In genomic region chr6:94196891-94197290, GRCh38 we compare ENCODE assay signal across 22 cellular contexts.
"Had no signal": no experiment of that assay in that cellular context is flagged by ENCODE, and none has a peak within 500 bp of the region (broad histone marks: within the 10 kb centered on the region; RNA-seq: fewer than 3 reads in every experiment).

No MANE protein-coding gene starts in this region.

- H3K4me1 ChIP-seq: foreskin keratinocyte, thyroid gland, upper lobe of right lung had no signal

- H3K9me3 Mint-ChIP-seq: activated CD4-positive, alpha-beta T cell treated with anti-CD3 and anti-CD28 coated beads, Interleukin-2, amount 10 ng/mL, durations not matched to agents 24 days and 14 days; mesothelial cell of epicardium had no signal

- H3K27me3 Mint-ChIP-seq: activated CD4-positive, alpha-beta memory T cell treated with anti-CD3 and anti-CD28 coated beads, Interleukin-2, amount 10 ng/mL, durations not matched to agents 7 days and 5 days; activated CD4-positive, alpha-beta T cell treated with anti-CD3 and anti-CD28 coated beads, Interleukin-2, amount 10 ng/mL, durations not matched to agents 24 days and 14 days; dendritic cell treated with granulocyte-macrophage colony-stimulating factor and Interleukin-4, amounts not matched to agents 40 ng/mL and 50 ng/mL, for 4 days had no signal

- H3K36me3 ChIP-seq: ovary, thyroid gland, upper lobe of right lung had no signal

- H3K4me3 ChIP-seq: ovary, thyroid gland, upper lobe of right lung had no signal

- H3K27ac Mint-ChIP-seq: activated CD4-positive, alpha-beta memory T cell treated with anti-CD3 and anti-CD28 coated beads, Interleukin-2, amount 10 ng/mL, durations not matched to agents 7 days and 5 days; activated CD4-positive, alpha-beta T cell treated with anti-CD3 and anti-CD28 coated beads, Interleukin-2, amount 10 ng/mL, durations not matched to agents 24 days and 14 days; activated naive CD4-positive, alpha-beta T cell treated with anti-CD3 and anti-CD28 coated beads for 36 hours; activated T-cell treated with anti-CD3 and anti-CD28 coated beads, Interleukin-2, amount 50 U/mL, for 72 hours; dendritic cell treated with granulocyte-macrophage colony-stimulating factor and Interleukin-4, amounts not matched to agents 40 ng/mL and 50 ng/mL, for 4 days; mesothelial cell of epicardium; natural killer cell; T-helper 2 cell treated with Interferon-gamma antibody and Interleukin-4, amounts not matched to agents 5 μg/mL and 100 μg/mL, for 36 hours had no signal

- FAIRE-seq: islet of Langerhans had no signal

- H3K27me3 ChIP-seq: foreskin keratinocyte, ovary, thyroid gland, upper lobe of right lung had no signal

- H3K27ac ChIP-seq: foreskin keratinocyte, ovary, thyroid gland, upper lobe of right lung, VCaP had no signal

- H3K4me1 Mint-ChIP-seq: activated CD4-positive, alpha-beta memory T cell treated with anti-CD3 and anti-CD28 coated beads, Interleukin-2, amount 10 ng/mL, durations not matched to agents 7 days and 5 days; activated CD4-positive, alpha-beta T cell treated with anti-CD3 and anti-CD28 coated beads, Interleukin-2, amount 10 ng/mL, durations not matched to agents 24 days and 14 days; mesothelial cell of epicardium; natural killer cell had no signal

- H3K4me3 Mint-ChIP-seq: activated CD4-positive, alpha-beta memory T cell treated with anti-CD3 and anti-CD28 coated beads, Interleukin-2, amount 10 ng/mL, durations not matched to agents 7 days and 5 days; activated CD4-positive, alpha-beta T cell treated with anti-CD3 and anti-CD28 coated beads, Interleukin-2, amount 10 ng/mL, durations not matched to agents 24 days and 14 days; activated naive CD4-positive, alpha-beta T cell treated with anti-CD3 and anti-CD28 coated beads for 36 hours; activated T-cell treated with anti-CD3 and anti-CD28 coated beads, Interleukin-2, amount 50 U/mL, for 72 hours; dendritic cell treated with granulocyte-macrophage colony-stimulating factor and Interleukin-4, amounts not matched to agents 40 ng/mL and 50 ng/mL, for 4 days; mesothelial cell of epicardium; natural killer cell; T-helper 2 cell treated with Interferon-gamma antibody and Interleukin-4, amounts not matched to agents 5 μg/mL and 100 μg/mL, for 36 hours had no signal

- ATAC-seq: activated CD4-positive, CD25-positive, alpha-beta regulatory T cell treated with anti-CD3 and anti-CD28 coated beads, Interleukin-2, amount 50 U/mL, for 24 hours; activated T-cell treated with anti-CD3 and anti-CD28 coated beads, Interleukin-2, amount 50 U/mL, for 72 hours; foreskin keratinocyte; left ventricle myocardium superior; natural killer cell; right cardiac atrium; stimulated activated naive CD8-positive, alpha-beta T cell treated with anti-CD3 and anti-CD28 coated beads, Interleukin-15, Interleukin-2, amounts not matched to agents 100 U/mL and 50 U/mL, for 24 hours; upper lobe of right lung had no signal

- H3K36me3 Mint-ChIP-seq: mesothelial cell of epicardium had no signal

- DNase-seq: activated CD4-positive, alpha-beta memory T cell treated with anti-CD3 and anti-CD28 coated beads, Interleukin-2, amount 10 ng/mL, durations not matched to agents 7 days and 5 days; activated CD4-positive, alpha-beta T cell treated with anti-CD3 and anti-CD28 coated beads, Interleukin-2, amount 10 ng/mL, durations not matched to agents 24 days and 14 days; activated effector memory CD4-positive, alpha-beta T cell treated with Interleukin-2 at 50 U/mL for 16 hours; activated naive CD4-positive, alpha-beta T cell treated with anti-CD3 and anti-CD28 coated beads for 36 hours; activated T-cell treated with anti-CD3 and anti-CD28 coated beads, Interleukin-2, amount 50 U/mL, for 72 hours; effector CD8-positive, alpha-beta T cell; foreskin keratinocyte; left ventricle myocardium superior; mammary epithelial cell; natural killer cell; ovary; right cardiac atrium; stimulated activated CD4-positive, alpha-beta T cell treated with anti-CD3 and anti-CD28 coated beads, Interleukin-4, amount 100 ng/mL, for 24 hours; stimulated activated naive CD8-positive, alpha-beta T cell treated with anti-CD3 and anti-CD28 coated beads, Interleukin-15, Interleukin-2, amounts not matched to agents 100 U/mL and 50 U/mL, for 24 hours; thyroid gland; upper lobe of right lung had no signal
